2 cellular contexts compared by ENCODE assay signal in the genomic region with DNA sequence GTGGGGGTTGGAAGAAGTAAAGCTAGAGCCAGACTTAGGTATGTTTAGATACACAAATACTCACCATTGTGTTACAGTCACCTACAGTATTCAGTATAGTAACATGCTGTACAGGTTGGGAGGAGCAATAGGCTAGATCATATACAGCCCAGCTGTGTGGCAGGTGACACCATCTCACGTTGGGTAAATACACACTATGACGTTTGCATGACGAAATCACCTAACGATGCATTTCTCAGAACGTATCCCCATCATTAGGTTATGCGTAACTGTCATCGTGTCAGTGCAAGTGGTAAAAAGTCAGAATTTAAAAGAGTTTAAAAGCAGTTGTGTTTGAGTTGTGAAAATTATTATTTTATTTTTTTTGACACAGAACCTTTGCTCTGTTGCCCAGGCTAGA.
TF ChIP-seq lines count a peak whose summit lies in the region.

No MANE protein-coding gene starts in this region.

TF ChIP-seq in HepG2, 621 proteins besides CTCF, POLR2A, EP300 and RAD21:
- TF ChIP-seq CREB1 (IDR thresholded peaks at IDR 0.05) (peak; percentile 61), CREB1 (CRISPR knock-in tag; IDR thresholded peaks at IDR 0.05) (no peak), HES4 (CRISPR knock-in tag; IDR thresholded peaks at IDR 0.05; ENCODE audit: borderline replicate concordance) (no peak)

TF ChIP-seq in K562, 482 proteins besides CTCF, POLR2A, EP300 and RAD21:
- TF ChIP-seq CREM (IDR thresholded peaks at IDR 0.05; ENCODE audit: low read depth) (peak; percentile 75), SMARCA5 (IDR thresholded peaks at IDR 0.05) (no peak), CAMTA2 (CRISPR knock-in tag; conservative IDR thresholded peaks at IDR 0.05) (no peak), ATF1 (CRISPR knock-in tag; IDR thresholded peaks at IDR 0.05) (no peak), ATF1 (tag; IDR thresholded peaks at IDR 0.05) (peak; percentile 71), RBBP5 (IDR thresholded peaks at IDR 0.05; ENCODE audit: borderline replicate concordance, insufficient read depth, low read length, poor library complexity, severe bottlenecking) (no peak), HDGF (IDR thresholded peaks at IDR 0.05) (no peak), CEBPB (tag; IDR thresholded peaks at IDR 0.05) (no peak), CREB1 (IDR thresholded peaks at IDR 0.05) (peak; percentile 78), CREB1 (CRISPR knock-in tag; IDR thresholded peaks at IDR 0.05) (no peak), ZNF384 (IDR thresholded peaks at IDR 0.05; ENCODE audit: low read depth, low read length) (no peak), RBM15 (IDR thresholded peaks at IDR 0.05; ENCODE audit: insufficient read depth, low read length) (no peak)
- TF ChIP-seq, protein P1, sequence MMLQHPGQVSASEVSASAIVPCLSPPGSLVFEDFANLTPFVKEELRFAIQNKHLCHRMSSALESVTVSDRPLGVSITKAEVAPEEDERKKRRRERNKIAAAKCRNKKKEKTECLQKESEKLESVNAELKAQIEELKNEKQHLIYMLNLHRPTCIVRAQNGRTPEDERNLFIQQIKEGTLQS (IDR thresholded peaks at IDR 0.05): 0 out of 2 replicates have a peak, but pooled peaks have one; percentile 8
- TF ChIP-seq, protein P1 (CRISPR knock-in tag; conservative IDR thresholded peaks at IDR 0.05): no peak
- TF ChIP-seq, protein P2, sequence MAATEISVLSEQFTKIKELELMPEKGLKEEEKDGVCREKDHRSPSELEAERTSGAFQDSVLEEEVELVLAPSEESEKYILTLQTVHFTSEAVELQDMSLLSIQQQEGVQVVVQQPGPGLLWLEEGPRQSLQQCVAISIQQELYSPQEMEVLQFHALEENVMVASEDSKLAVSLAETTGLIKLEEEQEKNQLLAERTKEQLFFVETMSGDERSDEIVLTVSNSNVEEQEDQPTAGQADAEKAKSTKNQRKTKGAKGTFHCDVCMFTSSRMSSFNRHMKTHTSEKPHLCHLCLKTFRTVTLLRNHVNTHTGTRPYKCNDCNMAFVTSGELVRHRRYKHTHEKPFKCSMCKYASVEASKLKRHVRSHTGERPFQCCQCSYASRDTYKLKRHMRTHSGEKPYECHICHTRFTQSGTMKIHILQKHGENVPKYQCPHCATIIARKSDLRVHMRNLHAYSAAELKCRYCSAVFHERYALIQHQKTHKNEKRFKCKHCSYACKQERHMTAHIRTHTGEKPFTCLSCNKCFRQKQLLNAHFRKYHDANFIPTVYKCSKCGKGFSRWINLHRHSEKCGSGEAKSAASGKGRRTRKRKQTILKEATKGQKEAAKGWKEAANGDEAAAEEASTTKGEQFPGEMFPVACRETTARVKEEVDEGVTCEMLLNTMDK (IDR thresholded peaks at IDR 0.05; ENCODE audit: borderline replicate concordance, insufficient read depth, low read depth, low read length, poor library complexity, severe bottlenecking): no peak
- TF ChIP-seq, protein P3, sequence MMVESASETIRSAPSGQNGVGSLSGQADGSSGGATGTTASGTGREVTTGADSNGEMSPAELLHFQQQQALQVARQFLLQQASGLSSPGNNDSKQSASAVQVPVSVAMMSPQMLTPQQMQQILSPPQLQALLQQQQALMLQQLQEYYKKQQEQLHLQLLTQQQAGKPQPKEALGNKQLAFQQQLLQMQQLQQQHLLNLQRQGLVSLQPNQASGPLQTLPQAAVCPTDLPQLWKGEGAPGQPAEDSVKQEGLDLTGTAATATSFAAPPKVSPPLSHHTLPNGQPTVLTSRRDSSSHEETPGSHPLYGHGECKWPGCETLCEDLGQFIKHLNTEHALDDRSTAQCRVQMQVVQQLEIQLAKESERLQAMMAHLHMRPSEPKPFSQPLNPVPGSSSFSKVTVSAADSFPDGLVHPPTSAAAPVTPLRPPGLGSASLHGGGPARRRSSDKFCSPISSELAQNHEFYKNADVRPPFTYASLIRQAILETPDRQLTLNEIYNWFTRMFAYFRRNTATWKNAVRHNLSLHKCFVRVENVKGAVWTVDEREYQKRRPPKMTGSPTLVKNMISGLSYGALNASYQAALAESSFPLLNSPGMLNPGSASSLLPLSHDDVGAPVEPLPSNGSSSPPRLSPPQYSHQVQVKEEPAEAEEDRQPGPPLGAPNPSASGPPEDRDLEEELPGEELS (CRISPR knock-in tag; IDR thresholded peaks at IDR 0.05; ENCODE audit: borderline replicate concordance): no peak
- TF ChIP-seq, protein P4, sequence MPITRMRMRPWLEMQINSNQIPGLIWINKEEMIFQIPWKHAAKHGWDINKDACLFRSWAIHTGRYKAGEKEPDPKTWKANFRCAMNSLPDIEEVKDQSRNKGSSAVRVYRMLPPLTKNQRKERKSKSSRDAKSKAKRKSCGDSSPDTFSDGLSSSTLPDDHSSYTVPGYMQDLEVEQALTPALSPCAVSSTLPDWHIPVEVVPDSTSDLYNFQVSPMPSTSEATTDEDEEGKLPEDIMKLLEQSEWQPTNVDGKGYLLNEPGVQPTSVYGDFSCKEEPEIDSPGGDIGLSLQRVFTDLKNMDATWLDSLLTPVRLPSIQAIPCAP (CRISPR knock-in tag; IDR thresholded peaks at IDR 0.05; ENCODE audit: borderline replicate concordance): no peak
